In genomic region chr1:41860771-41861170, GRCh38 we compare ENCODE assay signal across 30 cellular contexts.
"Had no signal": no experiment of that assay in that cellular context is flagged by ENCODE, and none has a peak within 500 bp of the region (broad histone marks: within the 10 kb centered on the region; RNA-seq: fewer than 3 reads in every experiment).

No MANE protein-coding gene starts in this region.

- DNase-seq: activated CD4-positive, alpha-beta memory T cell treated with anti-CD3 and anti-CD28 coated beads for 36 hours; activated CD4-positive, alpha-beta T cell treated with anti-CD3 and anti-CD28 coated beads, Interleukin-2, amount 10 ng/mL, durations not matched to agents 24 days and 14 days; activated CD4-positive, CD25-positive, alpha-beta regulatory T cell treated with anti-CD3 and anti-CD28 coated beads, Interleukin-2, amount 50 U/mL, for 72 hours; activated CD8-positive, alpha-beta memory T cell treated with anti-CD3 and anti-CD28 coated beads, Interleukin-2, amount 50 U/mL, for 4 hours; activated gamma-delta T cell treated with Interleukin-2 at 50 U/mL for 16 hours; activated naive CD4-positive, alpha-beta T cell treated with anti-CD3 and anti-CD28 coated beads, Interleukin-2, amount 50 U/mL, for 16 hours; activated T-cell treated with anti-CD3 and anti-CD28 coated beads, Interleukin-2, amount 50 U/mL, for 24 hours; amniotic stem cell; central memory CD4-positive, alpha-beta T cell; foreskin keratinocyte; heart left ventricle; hypothalamus; immature natural killer cell; kidney; left colon; naive thymus-derived CD8-positive, alpha-beta T cell; nucleus accumbens; pancreas; psoas muscle; sigmoid colon; small intestine; stimulated activated naive B cell treated with anti-CD40 and anti-IgM and Interleukin-4, amounts not matched to agents 10 μg/mL and 1 μg/mL and 100 μg/mL, for 72 hours; stomach; T-helper 9 cell; thyroid gland had no signal

- H3K27ac Mint-ChIP-seq: dendritic cell treated with granulocyte-macrophage colony-stimulating factor and Interleukin-4, amounts not matched to agents 40 ng/mL and 50 ng/mL, for 4 days; stimulated activated naive B cell treated with anti-CD40 and anti-IgM and Interleukin-4, amounts not matched to agents 10 μg/mL and 1 μg/mL and 100 μg/mL, for 72 hours had no signal

- H3K4me3 ChIP-seq: esophagus muscularis mucosa, heart left ventricle, pancreas, psoas muscle, sigmoid colon, stomach, thyroid gland had no signal

- H3K27me3 ChIP-seq: esophagus muscularis mucosa, foreskin keratinocyte, heart left ventricle, pancreas, sigmoid colon, stomach, thyroid gland had no signal

- H3K9me3 Mint-ChIP-seq: activated CD4-positive, alpha-beta memory T cell treated with anti-CD3 and anti-CD28 coated beads for 36 hours; activated CD4-positive, alpha-beta T cell treated with anti-CD3 and anti-CD28 coated beads, Interleukin-2, amount 10 ng/mL, durations not matched to agents 24 days and 14 days; activated T-cell treated with anti-CD3 and anti-CD28 coated beads, Interleukin-2, amount 50 U/mL, for 24 hours; activated T-helper 17 cell treated with anti-CD3 and anti-CD28 coated beads, Interleukin-2, amount 50 U/mL, for 72 hours; dendritic cell treated with granulocyte-macrophage colony-stimulating factor and Interleukin-4, amounts not matched to agents 40 ng/mL and 50 ng/mL, for 4 days; immature natural killer cell; naive thymus-derived CD8-positive, alpha-beta T cell; neural crest cell; stimulated activated naive B cell treated with anti-CD40 and anti-IgM and Interleukin-4, amounts not matched to agents 10 μg/mL and 1 μg/mL and 100 μg/mL, for 72 hours had no signal

- H3K27ac ChIP-seq: esophagus muscularis mucosa, foreskin keratinocyte, heart left ventricle, pancreas, psoas muscle, sigmoid colon, stomach, thyroid gland had no signal

- H3K27me3 Mint-ChIP-seq: activated CD4-positive, alpha-beta memory T cell treated with anti-CD3 and anti-CD28 coated beads for 36 hours; activated CD4-positive, alpha-beta T cell treated with anti-CD3 and anti-CD28 coated beads, Interleukin-2, amount 10 ng/mL, durations not matched to agents 24 days and 14 days; activated T-cell treated with anti-CD3 and anti-CD28 coated beads, Interleukin-2, amount 50 U/mL, for 24 hours; activated T-helper 17 cell treated with anti-CD3 and anti-CD28 coated beads, Interleukin-2, amount 50 U/mL, for 72 hours; naive thymus-derived CD8-positive, alpha-beta T cell had no signal

- H3K9me3 ChIP-seq: esophagus muscularis mucosa, heart left ventricle, pancreas, psoas muscle, sigmoid colon, stomach, thyroid gland had no signal

- H3K4me3 Mint-ChIP-seq: activated CD4-positive, alpha-beta memory T cell treated with anti-CD3 and anti-CD28 coated beads for 36 hours; activated T-cell treated with anti-CD3 and anti-CD28 coated beads, Interleukin-2, amount 50 U/mL, for 24 hours; dendritic cell treated with granulocyte-macrophage colony-stimulating factor and Interleukin-4, amounts not matched to agents 40 ng/mL and 50 ng/mL, for 4 days; naive thymus-derived CD8-positive, alpha-beta T cell; neural crest cell; stimulated activated naive B cell treated with anti-CD40 and anti-IgM and Interleukin-4, amounts not matched to agents 10 μg/mL and 1 μg/mL and 100 μg/mL, for 72 hours had no signal

- FAIRE-seq: kidney, pancreas, small intestine, TTC549 had no signal

- H3K4me1 ChIP-seq: pancreas had no signal

- ATAC-seq: activated T-helper 17 cell treated with anti-CD3 and anti-CD28 coated beads, Interleukin-2, amount 50 U/mL, for 72 hours; foreskin keratinocyte; heart left ventricle; left colon; naive thymus-derived CD8-positive, alpha-beta T cell; pancreas; psoas muscle had no signal

- H3K36me3 ChIP-seq: esophagus muscularis mucosa, heart left ventricle, pancreas, sigmoid colon, stomach, thyroid gland had no signal
